Comparison of ENCODE assay signal across 9 cellular contexts in the genomic region with DNA sequence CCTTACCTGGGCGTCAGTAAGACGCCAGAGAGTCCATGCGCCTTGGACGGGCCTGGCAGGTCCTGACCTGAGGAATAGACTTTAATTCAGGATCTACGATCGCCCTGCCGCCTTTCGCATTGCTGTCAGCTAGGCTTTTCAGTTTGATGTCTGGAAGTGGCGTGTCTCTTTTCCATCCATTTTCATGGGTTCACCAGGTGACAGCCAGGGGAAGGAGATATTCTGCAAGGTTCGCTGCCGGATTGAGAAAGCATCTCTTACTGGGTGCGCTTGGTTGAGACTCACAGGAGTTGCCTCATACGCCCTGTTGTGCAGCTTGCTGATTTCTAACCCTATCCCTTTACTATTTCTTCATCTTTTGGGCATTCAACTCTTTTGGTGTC. TPM values are rescaled to one million over a fixed set of nuclear protein-coding genes. Genes with fewer than 3 reads are reported as not detected.
DNase-seq lines count a peak whose midpoint lies in the region; ATAC-seq and TF ChIP-seq lines count a peak whose summit lies in the region.
"Had no signal": no experiment of that assay in that cellular context is flagged by ENCODE, and none has a peak within 500 bp of the region (broad histone marks: within the 10 kb centered on the region; RNA-seq: fewer than 3 reads in every experiment).

No MANE protein-coding gene starts in this region.

- H3K9ac ChIP-seq in skeletal muscle tissue (ENCODE audit: low read depth in 1 of 3, low read length in 3 of 3) = peak overlapping the region in 1 of 3 donors; percentile 35

- H3F3A ChIP-seq in GM23338 (replicated peaks; ENCODE audit: low read depth) = no peaks in the 10 kb centered on the region

- no peaks in the 10 kb centered on the region for H3K9me2 ChIP-seq in GM23338 (ENCODE audit: insufficient read depth)

- H3K27ac ChIP-seq in GM23338 (ENCODE audit: low read depth) = no peak overlapping the region
- H3K27ac ChIP-seq in skeletal muscle tissue (ENCODE audit: low read depth, low read length) = no peak overlapping the region

- intact Hi-C loops in left ventricle myocardium superior (cut with micrococcal nuclease) = no loop called here

- peak overlapping the region; percentile 85 for H3K4me3 Mint-ChIP-seq in GM23338

- H3K4me1 Mint-ChIP-seq in GM23338 = peaks cover 17% of the 10 kb centered on the region; the same call in 2 of the 3 replicates

- H3K36me3 ChIP-seq in GM23338 (ENCODE audit: insufficient read depth) = no peaks in the 10 kb centered on the region
- H3K36me3 ChIP-seq in skeletal muscle tissue (ENCODE audit: control insufficient read depth in 3 of 3, insufficient read depth in 3 of 3, low read length in 3 of 3) = no peaks in the 10 kb centered on the region

- no peak overlapping the region for H3K27ac Mint-ChIP-seq in GM23338

- H3K4me3 ChIP-seq in GM23338 = peak overlapping the region; percentile 66
- peak overlapping the region; percentile 61 to 69 (median 65) for H3K4me3 ChIP-seq in skeletal muscle tissue (ENCODE audit: low read length in 3 of 3)

- peaks cover 19% of the 10 kb centered on the region for H3K4me1 ChIP-seq in GM23338 (ENCODE audit: insufficient read depth)
- H3K4me1 ChIP-seq in skeletal muscle tissue (ENCODE audit: control insufficient read depth in 3 of 3, insufficient read depth in 3 of 3, low read length in 3 of 3) = peaks cover 0 to 2% (median 0%) of the 10 kb centered on the region in 3 donors

- H3K79me2 ChIP-seq in GM23338 (replicated peaks; ENCODE audit: insufficient read depth) = no peaks in the 10 kb centered on the region

- H3K27me3 Mint-ChIP-seq in GM23338 (ENCODE audit: insufficient read depth, low read depth, poor library complexity) = peaks cover 9% of the 10 kb centered on the region

- H3K36me3 Mint-ChIP-seq in GM23338 (ENCODE audit: low read depth) = no peaks in the 10 kb centered on the region

- TF ChIP-seq CTCF in GM23338 (conservative IDR thresholded peaks at IDR 0.05; ENCODE audit: low read depth in 2 of 2) = no peak

- peak overlapping the region; percentile 88 for H3K4me2 ChIP-seq in GM23338

- peak; percentile 67 for ATAC-seq in GM23338
- peak; percentile 8 for ATAC-seq in left ventricle myocardium superior
- ATAC-seq in GM18873 (IDR thresholded peaks at IDR 0.05; ENCODE audit: low FRiP score, unreplicated experiment) = no peak
- ATAC-seq: HCT116 had no signal

- no peaks in the 10 kb centered on the region for H3K9me3 ChIP-seq in skeletal muscle tissue (ENCODE audit: control insufficient read depth in 3 of 3, low read length in 3 of 3)

- H4K20me1 ChIP-seq in GM23338 (replicated peaks; ENCODE audit: insufficient read depth) = no peaks in the 10 kb centered on the region

- DNase-seq in GM23338 (ENCODE audit: low spot score) (no peak), SW480 (ENCODE audit: low spot score) (peak; percentile 7), left ventricle myocardium superior (no peak), SKM-1 treated with dmso at 0.1 percent for 144 hours (lab: John Stamatoyannopoulos, UW; ENCODE audit: unreplicated experiment) (no peak), iPS-NIHi7 (ENCODE audit: extremely low spot score) (no peak)
- DNase-seq in activated effector memory CD4-positive, alpha-beta T cell treated with anti-CD3 and anti-CD28 coated beads, Interleukin-2, amount 50 U/mL, for 16 hours = no peak

- peak overlapping the region; percentile 78 for H2AFZ ChIP-seq in GM23338

- H3K27me3 ChIP-seq in GM23338 (ENCODE audit: insufficient read depth) (peaks cover 23% of the 10 kb centered on the region), skeletal muscle tissue (ENCODE audit: control insufficient read depth in 3 of 3, insufficient read depth in 3 of 3, low read length in 3 of 3) (peaks cover 0 to 8% (median 6%) of the 10 kb centered on the region in 3 donors)

- H3K9me3 Mint-ChIP-seq in GM23338 = no peaks in the 10 kb centered on the region

TF ChIP-seq in GM23338, 12 proteins besides CTCF, POLR2A, EP300 and RAD21:
- TF ChIP-seq ZNF331 (CRISPR knock-in tag; IDR thresholded peaks at IDR 0.05; ENCODE audit: low read depth) = no peak
- TF ChIP-seq ZNF114 (CRISPR knock-in tag; IDR thresholded peaks at IDR 0.05) = no peak
- no peak for TF ChIP-seq EZH2 (IDR thresholded peaks at IDR 0.05; ENCODE audit: low read depth, unreplicated experiment)
- TF ChIP-seq STAT1 (IDR thresholded peaks at IDR 0.05; ENCODE audit: unreplicated experiment) = no peak
- TF ChIP-seq, protein P1, sequence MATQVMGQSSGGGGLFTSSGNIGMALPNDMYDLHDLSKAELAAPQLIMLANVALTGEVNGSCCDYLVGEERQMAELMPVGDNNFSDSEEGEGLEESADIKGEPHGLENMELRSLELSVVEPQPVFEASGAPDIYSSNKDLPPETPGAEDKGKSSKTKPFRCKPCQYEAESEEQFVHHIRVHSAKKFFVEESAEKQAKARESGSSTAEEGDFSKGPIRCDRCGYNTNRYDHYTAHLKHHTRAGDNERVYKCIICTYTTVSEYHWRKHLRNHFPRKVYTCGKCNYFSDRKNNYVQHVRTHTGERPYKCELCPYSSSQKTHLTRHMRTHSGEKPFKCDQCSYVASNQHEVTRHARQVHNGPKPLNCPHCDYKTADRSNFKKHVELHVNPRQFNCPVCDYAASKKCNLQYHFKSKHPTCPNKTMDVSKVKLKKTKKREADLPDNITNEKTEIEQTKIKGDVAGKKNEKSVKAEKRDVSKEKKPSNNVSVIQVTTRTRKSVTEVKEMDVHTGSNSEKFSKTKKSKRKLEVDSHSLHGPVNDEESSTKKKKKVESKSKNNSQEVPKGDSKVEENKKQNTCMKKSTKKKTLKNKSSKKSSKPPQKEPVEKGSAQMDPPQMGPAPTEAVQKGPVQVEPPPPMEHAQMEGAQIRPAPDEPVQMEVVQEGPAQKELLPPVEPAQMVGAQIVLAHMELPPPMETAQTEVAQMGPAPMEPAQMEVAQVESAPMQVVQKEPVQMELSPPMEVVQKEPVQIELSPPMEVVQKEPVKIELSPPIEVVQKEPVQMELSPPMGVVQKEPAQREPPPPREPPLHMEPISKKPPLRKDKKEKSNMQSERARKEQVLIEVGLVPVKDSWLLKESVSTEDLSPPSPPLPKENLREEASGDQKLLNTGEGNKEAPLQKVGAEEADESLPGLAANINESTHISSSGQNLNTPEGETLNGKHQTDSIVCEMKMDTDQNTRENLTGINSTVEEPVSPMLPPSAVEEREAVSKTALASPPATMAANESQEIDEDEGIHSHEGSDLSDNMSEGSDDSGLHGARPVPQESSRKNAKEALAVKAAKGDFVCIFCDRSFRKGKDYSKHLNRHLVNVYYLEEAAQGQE (IDR thresholded peaks at IDR 0.05; ENCODE audit: unreplicated experiment) = no peak
- TF ChIP-seq POLR2AphosphoS5 (IDR thresholded peaks at IDR 0.05; ENCODE audit: low read depth) = no peak
- no peak for TF ChIP-seq NANOG (IDR thresholded peaks at IDR 0.05; ENCODE audit: borderline replicate concordance)
- TF ChIP-seq CREB1 (CRISPR knock-in tag; IDR thresholded peaks at IDR 0.05; ENCODE audit: low read depth) = no peak
- TF ChIP-seq, protein P2, sequence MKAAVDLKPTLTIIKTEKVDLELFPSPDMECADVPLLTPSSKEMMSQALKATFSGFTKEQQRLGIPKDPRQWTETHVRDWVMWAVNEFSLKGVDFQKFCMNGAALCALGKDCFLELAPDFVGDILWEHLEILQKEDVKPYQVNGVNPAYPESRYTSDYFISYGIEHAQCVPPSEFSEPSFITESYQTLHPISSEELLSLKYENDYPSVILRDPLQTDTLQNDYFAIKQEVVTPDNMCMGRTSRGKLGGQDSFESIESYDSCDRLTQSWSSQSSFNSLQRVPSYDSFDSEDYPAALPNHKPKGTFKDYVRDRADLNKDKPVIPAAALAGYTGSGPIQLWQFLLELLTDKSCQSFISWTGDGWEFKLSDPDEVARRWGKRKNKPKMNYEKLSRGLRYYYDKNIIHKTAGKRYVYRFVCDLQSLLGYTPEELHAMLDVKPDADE (IDR thresholded peaks at IDR 0.05) = no peak

RNA-seq across cellular contexts. Expression of a gene that starts 7.4 kb away (rescaled TPM):
- 0.21 and 0.47 TPM in 2 replicates for total RNA-seq in GM23338 (2014; rRNA removed; shearing (Covaris generic))
- polyA plus RNA-seq in GM23338 (2016; fragmentation: Nextera tagmentation; extraction: Ambion mirVana) = 0.05 TPM in 1 of 2 replicates, not detected in the other
- 1.9 TPM for total RNA-seq in left ventricle myocardium superior
- total RNA-seq in skeletal muscle tissue = 27.7 TPM
